In the genomic region with DNA sequence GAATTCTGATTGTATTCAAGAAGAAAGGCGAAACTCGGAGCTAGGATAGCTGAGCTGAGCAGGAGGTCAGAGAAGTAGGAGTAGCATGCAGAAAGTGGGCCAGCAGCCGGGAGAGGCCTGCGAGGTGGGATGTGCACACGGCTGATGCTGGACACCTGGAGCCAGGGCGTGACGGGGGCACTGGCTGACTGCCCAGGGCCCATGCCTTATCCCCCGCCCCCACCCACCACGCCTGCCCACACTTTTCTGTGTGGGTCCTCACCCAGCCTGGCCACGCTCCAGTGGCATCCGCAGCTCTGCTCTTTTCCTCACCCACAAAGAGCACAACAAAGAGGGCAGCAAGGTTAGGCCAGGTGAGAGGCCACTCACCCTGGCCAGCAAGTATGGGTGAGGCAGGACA, we compare ENCODE assay signal across 16 cellular contexts. TPM values are rescaled to one million over a fixed set of nuclear protein-coding genes. Genes with fewer than 3 reads are reported as not detected.
DNase-seq lines count a peak whose midpoint lies in the region; ATAC-seq and TF ChIP-seq lines count a peak whose summit lies in the region.
"Had no signal": no experiment of that assay in that cellular context is flagged by ENCODE, and none has a peak within 500 bp of the region (broad histone marks: within the 10 kb centered on the region; RNA-seq: fewer than 3 reads in every experiment).

No MANE protein-coding gene starts in this region.

- H3T11ph ChIP-seq in H9 (ENCODE audit: low read length): no peak overlapping the region

- H3K27me3 ChIP-seq in SK-N-SH (ENCODE audit: insufficient read depth): no peaks in the 10 kb centered on the region
- H3K27me3 ChIP-seq in H9 (ENCODE audit: insufficient read depth, low read length): no peaks in the 10 kb centered on the region
- H3K27me3 ChIP-seq: brain microvascular endothelial cell had no signal

- H2BK5ac ChIP-seq in H9 (ENCODE audit: insufficient read length, low read length): no peak overlapping the region

- H2BK15ac ChIP-seq in H9 (ENCODE audit: low read depth, low read length): no peak overlapping the region

- no peak for ATAC-seq in SK-N-SH treated with all-trans-retinoic acid at 6 μM for 48 hours
- no peak for ATAC-seq in activated naive CD4-positive, alpha-beta T cell treated with anti-CD3 and anti-CD28 coated beads, Interleukin-2, amount 50 U/mL, for 72 hours
- no peak for ATAC-seq in naive thymus-derived CD8-positive, alpha-beta T cell
- ATAC-seq: left colon, PC-3, WTC11 had no signal

- H3K4ac ChIP-seq in H9 (ENCODE audit: low read depth, low read length): no peak overlapping the region

- no peak for TF ChIP-seq CTCF in SK-N-SH (IDR thresholded peaks at IDR 0.05)
- no peak for TF ChIP-seq CTCF in H9 (conservative IDR thresholded peaks at IDR 0.05)
- TF ChIP-seq CTCF in GM13976 (IDR thresholded peaks at IDR 0.05; ENCODE audit: borderline replicate concordance, control extremely low read depth, extremely low read depth, insufficient read depth, missing control alignments): no peak

- no peak overlapping the region for H3K9ac ChIP-seq in SK-N-SH
- no peak overlapping the region for H3K9ac ChIP-seq in H9 (ENCODE audit: extremely low read depth, insufficient read length, low read length)

- H3K27ac Mint-ChIP-seq in H9: 0 out of 7 replicates have a peak overlapping the region, but pooled peaks of 2 of the 3 experiments have one; percentile 16 to 21
- H3K27ac Mint-ChIP-seq in activated naive CD4-positive, alpha-beta T cell treated with anti-CD3 and anti-CD28 coated beads, Interleukin-2, amount 50 U/mL, for 72 hours: peak overlapping the region; percentile 39 to 45
- H3K27ac Mint-ChIP-seq in naive thymus-derived CD8-positive, alpha-beta T cell: peak overlapping the region in 9 of 10 donors; percentile 63 to 92 (median 89)

- no peak overlapping the region for H4K5ac ChIP-seq in H9 (ENCODE audit: insufficient read length, low read depth, low read length)

- in situ Hi-C loops in GM13976 (cut with MboI; ENCODE audit: low sequenced_read_pairs, unreplicated experiment): no loop called here

- no peak overlapping the region for H3K18ac ChIP-seq in H9 (ENCODE audit: insufficient read length, low read depth, low read length)

- H3F3A ChIP-seq in SK-N-SH (replicated peaks; ENCODE audit: insufficient read depth): no peaks in the 10 kb centered on the region

- H3K27ac ChIP-seq in SK-N-SH (ENCODE audit: low read depth in 2 of 2, low read length in 1 of 2) (no peak overlapping the region), H9 (ENCODE audit: insufficient read length, low read depth, low read length) (no peak overlapping the region)
- H3K27ac ChIP-seq: 22Rv1, brain microvascular endothelial cell, SK-N-MC had no signal

- no peaks in the 10 kb centered on the region for H3K9me2 ChIP-seq in SK-N-SH

- DNase-seq in SK-N-SH: no peak
- no peak for DNase-seq in H9
- no peak for DNase-seq in activated naive CD4-positive, alpha-beta T cell treated with anti-CD3 and anti-CD28 coated beads, Interleukin-2, amount 50 U/mL, for 72 hours (ENCODE audit: low spot score in 2 of 2)
- no peak for DNase-seq in naive thymus-derived CD8-positive, alpha-beta T cell
- no peak for DNase-seq in SW 1271 (lab: John Stamatoyannopoulos, UW)
- DNase-seq in GM13976 (ENCODE audit: low spot score): no peak
- DNase-seq in DMS79 treated with DMSO at 0.1 percent for 48 hours (lab: John Stamatoyannopoulos, UW): no peak
- DNase-seq: GF-D8, hippocampal formation, left colon, PC-3 had no signal

- H3K36me3 Mint-ChIP-seq in H9 (ENCODE audit: insufficient read depth in 1 of 3, low read depth in 3 of 3): no peaks in the 10 kb centered on the region
- H3K36me3 Mint-ChIP-seq in activated naive CD4-positive, alpha-beta T cell treated with anti-CD3 and anti-CD28 coated beads, Interleukin-2, amount 50 U/mL, for 72 hours: peaks cover 0 to 8% of the 10 kb centered on the region in 2 donors
- H3K36me3 Mint-ChIP-seq in naive thymus-derived CD8-positive, alpha-beta T cell: no peaks in the 10 kb centered on the region

- no peaks in the 10 kb centered on the region for H3K36me3 ChIP-seq in SK-N-SH (replicated peaks in 1 of 2; ENCODE audit: control insufficient read depth in 1 of 2, insufficient read depth in 2 of 2, low read length in 1 of 2)
- H3K36me3 ChIP-seq: brain microvascular endothelial cell had no signal

- H3K27me3 Mint-ChIP-seq in H9 (ENCODE audit: low read depth): no peaks in the 10 kb centered on the region; the same call in 1 of the 2 replicates
- H3K27me3 Mint-ChIP-seq in naive thymus-derived CD8-positive, alpha-beta T cell: no peaks in the 10 kb centered on the region

- no peaks in the 10 kb centered on the region for H4K20me1 ChIP-seq in SK-N-SH (ENCODE audit: insufficient read depth)
- H4K20me1 ChIP-seq in H9 (ENCODE audit: control insufficient read depth, insufficient read depth, insufficient read length): no peaks in the 10 kb centered on the region

- H3K4me3 ChIP-seq in SK-N-SH (ENCODE audit: low read depth in 2 of 2, low read length in 1 of 2): no peak overlapping the region
- H3K4me3 ChIP-seq: SK-N-MC had no signal

- H3K4me1 Mint-ChIP-seq in H9: peaks cover 2 to 3% of the 10 kb centered on the region in 2 experiments; a peak in 1 of 4 replicates
- peaks cover 14 to 38% (median 34%) of the 10 kb centered on the region in 4 donors for H3K4me1 Mint-ChIP-seq in naive thymus-derived CD8-positive, alpha-beta T cell
- H3K4me1 Mint-ChIP-seq: WTC11 had no signal

- no peak overlapping the region for H3K14ac ChIP-seq in H9 (ENCODE audit: insufficient read depth, low read length)

- CTCF ChIA-PET in SK-N-SH (lab: Yijun Ruan, JAX): interaction anchor here (1.0 to 2.3 kb wide), 3 partner anchors 10 to 21 kb away, joined by 3 to 7 read pairs (median 3); no protein-coding TSS in a partner anchor

- no peak for TF ChIP-seq RAD21 in SK-N-SH (IDR thresholded peaks at IDR 0.05; ENCODE audit: low read length)

- H2BK20ac ChIP-seq in H9 (ENCODE audit: low read depth, low read length, poor library complexity, severe bottlenecking): no peak overlapping the region

- H3K4me2 ChIP-seq in SK-N-SH: no peak overlapping the region
- H3K4me2 ChIP-seq in H9 (ENCODE audit: insufficient read depth, insufficient read length, low read length): no peak overlapping the region

- H3K9me3 ChIP-seq in SK-N-SH (no peaks in the 10 kb centered on the region), H9 (ENCODE audit: control insufficient read depth, low read depth, low read length) (no peaks in the 10 kb centered on the region)

- H2AFZ ChIP-seq in SK-N-SH (ENCODE audit: low read depth): peak overlapping the region; percentile 35; the same call in 1 of the 2 replicates
- no peak overlapping the region for H2AFZ ChIP-seq in H9 (ENCODE audit: low read length)

- no peaks in the 10 kb centered on the region for H3K23me2 ChIP-seq in H9 (ENCODE audit: insufficient read length, low read depth, low read length, poor library complexity, severe bottlenecking)

- no peak overlapping the region for H2AK5ac ChIP-seq in H9 (ENCODE audit: insufficient read length, low read length)

- WGBS in SK-N-SH (ENCODE audit: low lambda C conversion rate): 87% methylated on average over 11 of the region's 11 CpGs
- no CpG with 5 or more reads among the region's 11 CpGs for whole genome bisulfite sequencing in H9 (ENCODE audit: extremely low coverage, insufficient read length, low lambda C conversion rate)

- no peak overlapping the region for H4K8ac ChIP-seq in H9 (replicated peaks; ENCODE audit: insufficient read length, low read depth, low read length)

- POLR2A ChIA-PET in SK-N-SH (lab: Yijun Ruan, JAX): no interaction called here
- POLR2A ChIA-PET in naive thymus-derived CD8-positive, alpha-beta T cell (lab: Charles Lee): interaction anchor here (0.9 to 2.4 kb wide), 4 partner anchors 9 to 33 kb away, joined by 4 to 13 read pairs (median 7); partner anchors contain the start of gene IRF2

- no peaks in the 10 kb centered on the region for H3K79me1 ChIP-seq in H9 (ENCODE audit: insufficient read depth, low read depth, low read length, poor library complexity, severe bottlenecking)

- H3K79me2 ChIP-seq in SK-N-SH (ENCODE audit: insufficient read depth) (no peaks in the 10 kb centered on the region), H9 (ENCODE audit: insufficient read depth, low read length) (no peaks in the 10 kb centered on the region)

- H4K91ac ChIP-seq in H9 (ENCODE audit: insufficient read length, low read depth, low read length): no peak overlapping the region

- H2BK12ac ChIP-seq in H9 (ENCODE audit: insufficient read length, low read depth, low read length): no peak overlapping the region

- H2BK120ac ChIP-seq in H9 (ENCODE audit: low read depth, low read length, poor library complexity, severe bottlenecking): no peak overlapping the region

- H3K9me3 Mint-ChIP-seq in H9: no peaks in the 10 kb centered on the region; a peak in 2 of 5 replicates
- peaks cover 0 to 4% of the 10 kb centered on the region in 2 donors for H3K9me3 Mint-ChIP-seq in activated naive CD4-positive, alpha-beta T cell treated with anti-CD3 and anti-CD28 coated beads, Interleukin-2, amount 50 U/mL, for 72 hours
- H3K9me3 Mint-ChIP-seq in naive thymus-derived CD8-positive, alpha-beta T cell: peaks cover 0 to 2% (median 0%) of the 10 kb centered on the region in 9 donors

- H3K4me1 ChIP-seq in SK-N-SH (ENCODE audit: control insufficient read depth in 1 of 2, insufficient read depth in 2 of 2, low read depth in 1 of 2, low read length in 1 of 2): peaks cover 0 to 4% of the 10 kb centered on the region in 2 experiments; a peak in 1 of 4 replicates
- H3K4me1 ChIP-seq in H9 (ENCODE audit: insufficient read depth, low read length): no peaks in the 10 kb centered on the region

- no peak overlapping the region for H3K4me3 Mint-ChIP-seq in H9
- H3K4me3 Mint-ChIP-seq in naive thymus-derived CD8-positive, alpha-beta T cell: peak overlapping the region; percentile 54 to 83 (median 74)
- H3K4me3 Mint-ChIP-seq: WTC11 had no signal

- H3K23ac ChIP-seq in H9 (ENCODE audit: insufficient read length, low read depth, low read length): no peak overlapping the region

- H3K56ac ChIP-seq in H9 (ENCODE audit: insufficient read length, low read depth, low read length): no peak overlapping the region

- no peak for TF ChIP-seq EP300 in SK-N-SH (IDR thresholded peaks at IDR 0.05; ENCODE audit: borderline replicate concordance in 1 of 2, low read depth in 1 of 2, low read length in 1 of 2)

TF ChIP-seq in SK-N-SH, 30 proteins besides CTCF, POLR2A, EP300 and RAD21 (continues in another document):
- TF ChIP-seq FOSL2 (IDR thresholded peaks at IDR 0.05; ENCODE audit: borderline replicate concordance, low read depth): no peak
- no peak for TF ChIP-seq RXRA (IDR thresholded peaks at IDR 0.05; ENCODE audit: borderline replicate concordance, low read depth)

TF ChIP-seq in SK-N-SH treated with all-trans-retinoic acid at 6 μM for 48 hours, 23 proteins besides CTCF, POLR2A, EP300 and RAD21 (continues in another document):
- TF ChIP-seq ZC3H10 (CRISPR knock-in tag; IDR thresholded peaks at IDR 0.05): no peak

RNA-seq across cellular contexts. Expression of gene IRF2, which starts 30.0 kb away (rescaled TPM):
- 23.3 and 23.6 TPM in 2 replicates for polyA plus RNA-seq in SK-N-SH (2012; rRNA removed)
- 20.7 and 23.5 TPM in 2 replicates for polyA plus RNA-seq in SK-N-SH (2012; cell fraction: cytosol; rRNA removed)
- polyA plus RNA-seq in SK-N-SH (2012; cell fraction: nucleus; rRNA removed): 18.0 and 21.4 TPM in 2 replicates
- 13.3 and 13.5 TPM in 2 replicates for total RNA-seq in H9 (2021)
- total RNA-seq in activated naive CD4-positive, alpha-beta T cell treated with anti-CD3 and anti-CD28 coated beads, Interleukin-2, amount 50 U/mL, for 72 hours: 10 to 100 TPM; 52.7 to 56.8 TPM
- total RNA-seq in naive thymus-derived CD8-positive, alpha-beta T cell: 10 to 100 TPM; 62.6 to 77.1 TPM
- polyA plus RNA-seq in naive thymus-derived CD8-positive, alpha-beta T cell: 10 to 100 TPM; 72.7 to 80.7 (median 78.3) TPM

Comparison
In these comparisons a context has a peak if more than half of its experiments do, and no peak if none do; other contexts are left out.
1. H3K27ac Mint-ChIP-seq: peak in every context shown above with its lines; median percentile 89 in naive thymus-derived CD8-positive, alpha-beta T cell; 42 in activated naive CD4-positive, alpha-beta T cell treated with anti-CD3 and anti-CD28 coated beads, Interleukin-2, amount 50 U/mL, for 72 hours; 18 in H9.
2. H3K4me3 Mint-ChIP-seq: peak in naive thymus-derived CD8-positive, alpha-beta T cell (10 of 10); none in H9 (0 of 2).